Comparison of ENCODE assay signal across 32 cellular contexts in genomic region chr3:152899306-152899705, GRCh38.
"Had no signal": no experiment of that assay in that cellular context is flagged by ENCODE, and none has a peak within 500 bp of the region (broad histone marks: within the 10 kb centered on the region; RNA-seq: fewer than 3 reads in every experiment).

No MANE protein-coding gene starts in this region.

- H3K36me3 ChIP-seq: adrenal gland, ovary, prostate gland, uterus had no signal

- H3K9me3 Mint-ChIP-seq: activated B cell treated with CpG ODN at 0.5 μM for 24 hours; activated naive CD4-positive, alpha-beta T cell treated with anti-CD3 and anti-CD28 coated beads for 36 hours; activated naive CD8-positive, alpha-beta T cell treated with anti-CD3 and anti-CD28 coated beads for 36 hours; activated T-helper 1 cell treated with anti-CD3 and anti-CD28 coated beads, Interleukin-12 subunit alpha, Interleukin-12 subunit beta, Interleukin-2, Interleukin-4 antibody, amounts not matched to agents 30 ng/mL and 10 ng/mL and 1 ng/mL, durations not matched to agents 14 hours and 24 hours and 36 hours; effector memory CD8-positive, alpha-beta T cell; naive B cell; stimulated activated memory B cell treated with anti-CD40 and anti-IgM and Interleukin-4, amounts not matched to agents 10 μg/mL and 1 μg/mL and 100 μg/mL, for 72 hours; stimulated activated naive CD8-positive, alpha-beta T cell treated with anti-CD3 and anti-CD28 coated beads, Interleukin-15, amount 100 ng/mL, for 72 hours; type B pancreatic cell had no signal

- H3K4me3 Mint-ChIP-seq: activated B cell treated with CpG ODN at 0.5 μM for 24 hours; activated CD4-positive, alpha-beta T cell treated with anti-CD3 and anti-CD28 coated beads for 36 hours; activated naive CD4-positive, alpha-beta T cell treated with anti-CD3 and anti-CD28 coated beads for 36 hours; activated naive CD8-positive, alpha-beta T cell treated with anti-CD3 and anti-CD28 coated beads for 36 hours; activated T-helper 1 cell treated with anti-CD3 and anti-CD28 coated beads, Interleukin-12 subunit alpha, Interleukin-12 subunit beta, Interleukin-2, Interleukin-4 antibody, amounts not matched to agents 30 ng/mL and 10 ng/mL and 1 ng/mL, durations not matched to agents 14 hours and 24 hours and 36 hours; effector memory CD8-positive, alpha-beta T cell; naive B cell; stimulated activated memory B cell treated with anti-CD40 and anti-IgM and Interleukin-4, amounts not matched to agents 10 μg/mL and 1 μg/mL and 100 μg/mL, for 72 hours; stimulated activated naive CD8-positive, alpha-beta T cell treated with anti-CD3 and anti-CD28 coated beads, Interleukin-15, amount 100 ng/mL, for 72 hours; type B pancreatic cell had no signal

- H3K4me3 ChIP-seq: adrenal gland, body of pancreas, coronary artery, ovary, prostate gland, smooth muscle cell, uterus had no signal

- H3K9me3 ChIP-seq: adrenal gland, body of pancreas, ovary, prostate gland, uterus had no signal

- H3K27me3 ChIP-seq: adrenal gland, body of pancreas, ovary, uterus had no signal

- H3K27ac Mint-ChIP-seq: activated B cell treated with CpG ODN at 0.5 μM for 24 hours; activated CD4-positive, alpha-beta T cell treated with anti-CD3 and anti-CD28 coated beads for 36 hours; activated naive CD4-positive, alpha-beta T cell treated with anti-CD3 and anti-CD28 coated beads for 36 hours; activated naive CD8-positive, alpha-beta T cell treated with anti-CD3 and anti-CD28 coated beads for 36 hours; activated T-helper 1 cell treated with anti-CD3 and anti-CD28 coated beads, Interleukin-12 subunit alpha, Interleukin-12 subunit beta, Interleukin-2, Interleukin-4 antibody, amounts not matched to agents 30 ng/mL and 10 ng/mL and 1 ng/mL, durations not matched to agents 14 hours and 24 hours and 36 hours; effector memory CD8-positive, alpha-beta T cell; naive B cell; stimulated activated memory B cell treated with anti-CD40 and anti-IgM and Interleukin-4, amounts not matched to agents 10 μg/mL and 1 μg/mL and 100 μg/mL, for 72 hours; stimulated activated naive CD8-positive, alpha-beta T cell treated with anti-CD3 and anti-CD28 coated beads, Interleukin-15, amount 100 ng/mL, for 72 hours; type B pancreatic cell had no signal

- ATAC-seq: activated CD4-positive, alpha-beta T cell treated with anti-CD3 and anti-CD28 coated beads for 36 hours; body of pancreas; effector memory CD8-positive, alpha-beta T cell; left cardiac atrium; left ventricle myocardium superior; sciatic nerve; stimulated activated memory B cell treated with anti-CD40 and anti-IgM and Interleukin-4, amounts not matched to agents 10 μg/mL and 1 μg/mL and 100 μg/mL, for 72 hours; stimulated activated naive CD8-positive, alpha-beta T cell treated with anti-CD3 and anti-CD28 coated beads, Interleukin-15, amount 100 ng/mL, for 72 hours had no signal

- H3K27me3 Mint-ChIP-seq: activated B cell treated with CpG ODN at 0.5 μM for 24 hours; activated naive CD8-positive, alpha-beta T cell treated with anti-CD3 and anti-CD28 coated beads for 36 hours; effector memory CD8-positive, alpha-beta T cell; stimulated activated naive CD8-positive, alpha-beta T cell treated with anti-CD3 and anti-CD28 coated beads, Interleukin-15, amount 100 ng/mL, for 72 hours had no signal

- H3K4me1 Mint-ChIP-seq: activated B cell treated with CpG ODN at 0.5 μM for 24 hours; activated CD4-positive, alpha-beta T cell treated with anti-CD3 and anti-CD28 coated beads for 36 hours; activated naive CD8-positive, alpha-beta T cell treated with anti-CD3 and anti-CD28 coated beads for 36 hours; naive B cell; stimulated activated memory B cell treated with anti-CD40 and anti-IgM and Interleukin-4, amounts not matched to agents 10 μg/mL and 1 μg/mL and 100 μg/mL, for 72 hours; stimulated activated naive CD8-positive, alpha-beta T cell treated with anti-CD3 and anti-CD28 coated beads, Interleukin-15, amount 100 ng/mL, for 72 hours had no signal

- H3K4me1 ChIP-seq: adrenal gland, body of pancreas, prostate gland, uterus had no signal

- DNase-seq: activated B cell treated with CpG ODN at 0.5 μM for 24 hours; activated CD4-positive, alpha-beta T cell treated with anti-CD3 and anti-CD28 coated beads for 36 hours; activated CD4-positive, alpha-beta T cell treated with anti-CD3 and anti-CD28 coated beads, Interleukin-2, amount 50 U/mL, for 4 hours; activated CD8-positive, alpha-beta memory T cell treated with anti-CD3 and anti-CD28 coated beads for 24 hours; activated effector memory CD4-positive, alpha-beta T cell treated with anti-CD3 and anti-CD28 coated beads, Interleukin-2, amount 50 U/mL, for 16 hours; activated naive CD4-positive, alpha-beta T cell treated with anti-CD3 and anti-CD28 coated beads for 36 hours; activated naive CD8-positive, alpha-beta T cell treated with anti-CD3 and anti-CD28 coated beads for 36 hours; adrenal gland; aorta; body of pancreas; cerebellar nuclear complex; effector memory CD8-positive, alpha-beta T cell; head of caudate nucleus; hippocampal formation; left cardiac atrium; left ventricle myocardium superior; naive B cell; ovary; retina; stimulated activated CD4-positive, alpha-beta T cell treated with anti-CD3 and anti-CD28 coated beads, Interleukin-1b, Interleukin-23, amount 100 ng/mL, for 48 hours; stimulated activated CD4-positive, alpha-beta T cell treated with anti-CD3 and anti-CD28 coated beads, Interleukin-4, amount 100 ng/mL, for 4 hours; stimulated activated CD8-positive, alpha-beta memory T cell treated with anti-CD3 and anti-CD28 coated beads, Interleukin-4, amount 100 ng/mL, for 48 hours; stimulated activated naive CD8-positive, alpha-beta T cell treated with anti-CD3 and anti-CD28 coated beads, Interleukin-15, amount 100 ng/mL, for 72 hours; substantia nigra; uterus had no signal

- H3K36me3 Mint-ChIP-seq: activated naive CD8-positive, alpha-beta T cell treated with anti-CD3 and anti-CD28 coated beads for 36 hours; naive B cell; stimulated activated memory B cell treated with anti-CD40 and anti-IgM and Interleukin-4, amounts not matched to agents 10 μg/mL and 1 μg/mL and 100 μg/mL, for 72 hours; type B pancreatic cell had no signal

- H3K27ac ChIP-seq: adrenal gland, body of pancreas, coronary artery, ovary, prostate gland, uterus had no signal
